Comparison of ENCODE assay signal across 19 cellular contexts in the genomic region with DNA sequence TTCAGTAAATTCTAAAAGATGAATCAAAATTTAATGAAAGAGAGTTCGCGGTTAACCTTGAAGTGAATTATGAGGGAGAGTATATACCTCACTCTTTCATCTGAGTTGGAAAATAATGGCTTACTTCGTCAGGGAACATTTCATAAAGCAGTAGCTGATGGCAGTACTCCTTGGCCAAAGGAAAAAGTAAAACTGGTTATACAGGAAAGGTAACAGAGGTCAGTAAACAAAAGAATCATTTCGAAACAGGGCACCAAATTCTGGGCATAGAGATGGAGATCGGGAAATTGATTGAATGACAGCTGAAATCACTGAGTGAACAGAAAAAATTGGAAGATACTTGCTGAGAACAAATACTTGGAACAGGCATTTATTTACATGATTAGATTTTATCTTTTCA.
DNase-seq lines count a peak whose midpoint lies in the region; ATAC-seq and TF ChIP-seq lines count a peak whose summit lies in the region.
"Had no signal": no experiment of that assay in that cellular context is flagged by ENCODE, and none has a peak within 500 bp of the region (broad histone marks: within the 10 kb centered on the region; RNA-seq: fewer than 3 reads in every experiment).

No MANE protein-coding gene starts in this region.

- H3K36me3 ChIP-seq in lower lobe of right lung (no peaks in the 10 kb centered on the region), MG63 (no peaks in the 10 kb centered on the region)
- H3K36me3 ChIP-seq: BLaER1 had no signal

- BruUV-seq in Calu3 (replicated peaks; lab: Mats Ljungman, UMichigan) = no TSS peak

- H3K27me3 ChIP-seq in lower lobe of right lung (ENCODE audit: low read depth) (no peaks in the 10 kb centered on the region), MG63 (no peaks in the 10 kb centered on the region)
- H3K27me3 ChIP-seq: BLaER1 had no signal

- H3K4me3 Mint-ChIP-seq in Calu3 (ENCODE audit: low read depth, unreplicated experiment) = no peak overlapping the region
- no peak overlapping the region for H3K4me3 Mint-ChIP-seq in progenitor cell of endocrine pancreas (ENCODE audit: low read depth)
- H3K4me3 Mint-ChIP-seq: CD4-positive, alpha-beta memory T cell had no signal

- H3K4me3 ChIP-seq in lower lobe of right lung (no peak overlapping the region), MG63 (no peak overlapping the region)
- H3K4me3 ChIP-seq: BLaER1 had no signal

- intact Hi-C loops in Calu3 (cut with micrococcal nuclease; ENCODE audit: unreplicated experiment) (no loop called here), lower lobe of right lung (cut with DNase I) (no loop called here)

- H3K27me3 Mint-ChIP-seq in Calu3 (ENCODE audit: unreplicated experiment) (no peaks in the 10 kb centered on the region), progenitor cell of endocrine pancreas (no peaks in the 10 kb centered on the region)

- H3K9me3 ChIP-seq in lower lobe of right lung = no peaks in the 10 kb centered on the region
- H3K9me3 ChIP-seq in MG63 = no peaks in the 10 kb centered on the region
- H3K9me3 ChIP-seq: BLaER1, SK-N-SH had no signal

- H3K4me1 ChIP-seq in lower lobe of right lung = no peaks in the 10 kb centered on the region
- H3K4me1 ChIP-seq: BLaER1 had no signal

- CTCF ChIA-PET in Calu3 (lab: Charles Lee) = no interaction called here

- peak overlapping the region; percentile 69 for H3K27ac Mint-ChIP-seq in Calu3 (ENCODE audit: unreplicated experiment)
- no peak overlapping the region for H3K27ac Mint-ChIP-seq in progenitor cell of endocrine pancreas
- H3K27ac Mint-ChIP-seq: CD4-positive, alpha-beta memory T cell had no signal

- H3K36me3 Mint-ChIP-seq in Calu3 (ENCODE audit: insufficient read depth, unreplicated experiment) (no peaks in the 10 kb centered on the region), progenitor cell of endocrine pancreas (ENCODE audit: insufficient read depth) (no peaks in the 10 kb centered on the region)
- H3K36me3 Mint-ChIP-seq: CD4-positive, alpha-beta memory T cell had no signal

- TF ChIP-seq CTCF in Calu3 (IDR thresholded peaks at IDR 0.05; ENCODE audit: unreplicated experiment) (no peak), VCaP (conservative IDR thresholded peaks at IDR 0.05) (no peak), lower lobe of right lung (IDR thresholded peaks at IDR 0.05) (no peak), progenitor cell of endocrine pancreas (IDR thresholded peaks at IDR 0.05; ENCODE audit: unreplicated experiment) (no peak)

- H3K27ac ChIP-seq in VCaP (peak overlapping the region; percentile 86), lower lobe of right lung (no peak overlapping the region)
- H3K27ac ChIP-seq: BLaER1 had no signal

- H3K9me3 Mint-ChIP-seq in Calu3 (ENCODE audit: low read depth, unreplicated experiment) = no peaks in the 10 kb centered on the region
- no peaks in the 10 kb centered on the region for H3K9me3 Mint-ChIP-seq in progenitor cell of endocrine pancreas (ENCODE audit: low read depth)
- H3K9me3 Mint-ChIP-seq: CD4-positive, alpha-beta memory T cell had no signal

- peak; percentile 27 to 79 for ATAC-seq in lower lobe of right lung
- ATAC-seq in HG03520 (IDR thresholded peaks at IDR 0.05; ENCODE audit: unreplicated experiment) = no peak
- ATAC-seq: HCT116, HepG2 had no signal

- DNase-seq in Calu3 (no peak), HPDE6-E6E7 (ENCODE audit: extremely low spot score) (peak; percentile 6), lower lobe of right lung (no peak), progenitor cell of endocrine pancreas (ENCODE audit: low spot score, unreplicated experiment) (no peak), NCI-H146 (lab: John Stamatoyannopoulos, UW) (no peak), MG63 (no peak)
- DNase-seq: CD4-positive, alpha-beta memory T cell; KBM-7; MV-4-11; NCI-H187; NCI-H345; NCI-H526 treated with DMSO at 0.1 percent for 48 hours; SHP77; SK-N-SH had no signal

- H3K4me1 Mint-ChIP-seq in Calu3 (ENCODE audit: low read depth, unreplicated experiment) = peaks cover 8% of the 10 kb centered on the region
- no peaks in the 10 kb centered on the region for H3K4me1 Mint-ChIP-seq in progenitor cell of endocrine pancreas (ENCODE audit: low read depth)
- H3K4me1 Mint-ChIP-seq: CD4-positive, alpha-beta memory T cell had no signal
